32 cellular contexts compared by ENCODE assay signal in the genomic region with DNA sequence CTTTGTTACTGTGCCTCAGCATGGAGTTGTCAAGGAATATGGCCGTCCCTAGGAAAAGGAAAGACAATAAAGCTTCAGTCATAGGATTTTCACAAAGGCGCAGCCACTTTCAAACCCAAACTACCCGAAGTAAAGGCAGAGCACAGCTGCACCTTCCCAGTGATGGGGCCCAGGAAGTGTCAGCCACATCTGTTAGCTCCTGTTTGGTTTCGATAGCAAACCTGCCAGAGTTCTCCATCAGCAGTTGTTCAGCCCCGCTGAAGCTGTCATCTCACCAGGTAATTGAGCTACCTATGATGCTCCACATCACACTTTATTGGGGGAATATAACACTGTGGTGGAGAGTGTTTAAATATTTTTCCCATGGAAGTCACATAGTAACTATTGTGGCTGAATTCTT.
"Had no signal": no experiment of that assay in that cellular context is flagged by ENCODE, and none has a peak within 500 bp of the region (broad histone marks: within the 10 kb centered on the region; RNA-seq: fewer than 3 reads in every experiment).

No MANE protein-coding gene starts in this region.

- H3K27ac Mint-ChIP-seq: activated CD4-positive, alpha-beta memory T cell treated with anti-CD3 and anti-CD28 coated beads for 36 hours; activated CD4-positive, alpha-beta T cell treated with anti-CD3 and anti-CD28 coated beads for 36 hours; activated CD4-positive, alpha-beta T cell treated with anti-CD3 and anti-CD28 coated beads, Interleukin-2, amount 10 ng/mL, durations not matched to agents 24 days and 14 days; activated CD8-positive, alpha-beta memory T cell treated with anti-CD3 and anti-CD28 coated beads, Interleukin-2, amount 10 ng/mL, durations not matched to agents 7 days and 5 days; activated CD8-positive, alpha-beta T cell treated with anti-CD3 and anti-CD28 coated beads, Interleukin-2, amount 10 ng/mL, durations not matched to agents 7 days and 5 days; activated naive CD4-positive, alpha-beta T cell treated with anti-CD3 and anti-CD28 coated beads for 36 hours; activated naive CD4-positive, alpha-beta T cell treated with anti-CD3 and anti-CD28 coated beads, Interleukin-2, amount 50 U/mL, for 24 hours; activated naive CD8-positive, alpha-beta T cell treated with anti-CD3 and anti-CD28 coated beads for 36 hours; activated naive CD8-positive, alpha-beta T cell treated with anti-CD3 and anti-CD28 coated beads, Interleukin-2, amount 50 U/mL, for 24 hours; activated T-helper 1 cell treated with anti-CD3 and anti-CD28 coated beads, Interleukin-12 subunit alpha, Interleukin-12 subunit beta, Interleukin-2, Interleukin-4 antibody, amounts not matched to agents 30 ng/mL and 10 ng/mL and 1 ng/mL, durations not matched to agents 14 hours and 24 hours and 36 hours; activated T-helper 2 cell treated with anti-CD3 and anti-CD28 coated beads, Interferon-gamma antibody, Interleukin-2, Interleukin-4, amounts not matched to agents 10 μg/mL and 5 μg/mL and 100 μg/mL, durations not matched to agents 14 hours and 24 hours and 36 hours; brain; endodermal cell had no signal

- H3K4me1 Mint-ChIP-seq: activated CD4-positive, alpha-beta T cell treated with anti-CD3 and anti-CD28 coated beads for 36 hours; activated CD4-positive, alpha-beta T cell treated with anti-CD3 and anti-CD28 coated beads, Interleukin-2, amount 10 ng/mL, durations not matched to agents 24 days and 14 days; activated CD8-positive, alpha-beta memory T cell treated with anti-CD3 and anti-CD28 coated beads, Interleukin-2, amount 10 ng/mL, durations not matched to agents 7 days and 5 days; activated naive CD4-positive, alpha-beta T cell treated with anti-CD3 and anti-CD28 coated beads, Interleukin-2, amount 50 U/mL, for 24 hours; activated naive CD8-positive, alpha-beta T cell treated with anti-CD3 and anti-CD28 coated beads for 36 hours; activated naive CD8-positive, alpha-beta T cell treated with anti-CD3 and anti-CD28 coated beads, Interleukin-2, amount 50 U/mL, for 24 hours; endodermal cell had no signal

- H3K27me3 ChIP-seq: ascending aorta, breast epithelium, cardiac muscle cell, colonic mucosa, foreskin keratinocyte, gastrocnemius medialis, heart left ventricle had no signal

- H3K36me3 ChIP-seq: ascending aorta, breast epithelium, cardiac muscle cell, colonic mucosa, gastrocnemius medialis, heart left ventricle had no signal

- DNase-seq: activated CD4-positive, alpha-beta memory T cell treated with anti-CD3 and anti-CD28 coated beads for 36 hours; activated CD4-positive, alpha-beta T cell treated with anti-CD3 and anti-CD28 coated beads for 36 hours; activated CD4-positive, alpha-beta T cell treated with anti-CD3 and anti-CD28 coated beads, Interleukin-2, amount 10 ng/mL, durations not matched to agents 24 days and 14 days; activated CD4-positive, CD25-positive, alpha-beta regulatory T cell; activated CD4-positive, CD25-positive, alpha-beta regulatory T cell treated with anti-CD3 and anti-CD28 coated beads, Interleukin-2, amount 50 U/mL, for 72 hours; activated CD8-positive, alpha-beta memory T cell treated with anti-CD3 and anti-CD28 coated beads, Interleukin-2, amount 10 ng/mL, durations not matched to agents 7 days and 5 days; activated CD8-positive, alpha-beta memory T cell treated with anti-CD3 and anti-CD28 coated beads, Interleukin-2, amount 50 U/mL, for 4 hours; activated CD8-positive, alpha-beta T cell treated with anti-CD3 and anti-CD28 coated beads, Interleukin-2, amount 10 ng/mL, durations not matched to agents 7 days and 5 days; activated effector memory CD4-positive, alpha-beta T cell treated with anti-CD3 and anti-CD28 coated beads, Interleukin-2, amount 50 U/mL, for 16 hours; activated naive CD4-positive, alpha-beta T cell treated with anti-CD3 and anti-CD28 coated beads for 36 hours; activated naive CD8-positive, alpha-beta T cell treated with anti-CD3 and anti-CD28 coated beads for 36 hours; activated naive CD8-positive, alpha-beta T cell treated with anti-CD3 and anti-CD28 coated beads, Interleukin-2, amount 50 U/mL, for 24 hours; activated T-cell treated with anti-CD3 and anti-CD28 coated beads, Interleukin-2, amount 50 U/mL, for 1 hour; activated T-cell treated with anti-CD3 and anti-CD28 coated beads, Interleukin-2, amount 50 U/mL, for 48 hours; central memory CD4-positive, alpha-beta T cell; cerebellar nuclear complex; colonic mucosa; effector CD8-positive, alpha-beta T cell; endodermal cell; foreskin keratinocyte; gastrocnemius medialis; glutamatergic neuron; heart left ventricle; T-helper 2 cell had no signal

- H3K4me1 ChIP-seq: ascending aorta, breast epithelium, colonic mucosa, foreskin keratinocyte, gastrocnemius medialis, heart left ventricle had no signal

- H3K36me3 Mint-ChIP-seq: activated CD4-positive, alpha-beta memory T cell treated with anti-CD3 and anti-CD28 coated beads for 36 hours; activated CD8-positive, alpha-beta memory T cell treated with anti-CD3 and anti-CD28 coated beads, Interleukin-2, amount 10 ng/mL, durations not matched to agents 7 days and 5 days; activated naive CD4-positive, alpha-beta T cell treated with anti-CD3 and anti-CD28 coated beads, Interleukin-2, amount 50 U/mL, for 24 hours; activated naive CD8-positive, alpha-beta T cell treated with anti-CD3 and anti-CD28 coated beads for 36 hours; brain had no signal

- H3K4me3 Mint-ChIP-seq: activated CD4-positive, alpha-beta memory T cell treated with anti-CD3 and anti-CD28 coated beads for 36 hours; activated CD4-positive, alpha-beta T cell treated with anti-CD3 and anti-CD28 coated beads for 36 hours; activated CD4-positive, alpha-beta T cell treated with anti-CD3 and anti-CD28 coated beads, Interleukin-2, amount 10 ng/mL, durations not matched to agents 24 days and 14 days; activated CD8-positive, alpha-beta memory T cell treated with anti-CD3 and anti-CD28 coated beads, Interleukin-2, amount 10 ng/mL, durations not matched to agents 7 days and 5 days; activated CD8-positive, alpha-beta T cell treated with anti-CD3 and anti-CD28 coated beads, Interleukin-2, amount 10 ng/mL, durations not matched to agents 7 days and 5 days; activated naive CD4-positive, alpha-beta T cell treated with anti-CD3 and anti-CD28 coated beads for 36 hours; activated naive CD4-positive, alpha-beta T cell treated with anti-CD3 and anti-CD28 coated beads, Interleukin-2, amount 50 U/mL, for 24 hours; activated naive CD8-positive, alpha-beta T cell treated with anti-CD3 and anti-CD28 coated beads for 36 hours; activated naive CD8-positive, alpha-beta T cell treated with anti-CD3 and anti-CD28 coated beads, Interleukin-2, amount 50 U/mL, for 24 hours; activated T-helper 1 cell treated with anti-CD3 and anti-CD28 coated beads, Interleukin-12 subunit alpha, Interleukin-12 subunit beta, Interleukin-2, Interleukin-4 antibody, amounts not matched to agents 30 ng/mL and 10 ng/mL and 1 ng/mL, durations not matched to agents 14 hours and 24 hours and 36 hours; brain; endodermal cell had no signal

- H3K27me3 Mint-ChIP-seq: activated CD4-positive, alpha-beta memory T cell treated with anti-CD3 and anti-CD28 coated beads for 36 hours; activated CD4-positive, alpha-beta T cell treated with anti-CD3 and anti-CD28 coated beads, Interleukin-2, amount 10 ng/mL, durations not matched to agents 24 days and 14 days; activated CD8-positive, alpha-beta memory T cell treated with anti-CD3 and anti-CD28 coated beads, Interleukin-2, amount 10 ng/mL, durations not matched to agents 7 days and 5 days; activated naive CD4-positive, alpha-beta T cell treated with anti-CD3 and anti-CD28 coated beads, Interleukin-2, amount 50 U/mL, for 24 hours; activated naive CD8-positive, alpha-beta T cell treated with anti-CD3 and anti-CD28 coated beads, Interleukin-2, amount 50 U/mL, for 24 hours had no signal

- H3K9me3 Mint-ChIP-seq: activated CD4-positive, alpha-beta memory T cell treated with anti-CD3 and anti-CD28 coated beads for 36 hours; activated CD4-positive, alpha-beta T cell treated with anti-CD3 and anti-CD28 coated beads, Interleukin-2, amount 10 ng/mL, durations not matched to agents 24 days and 14 days; activated naive CD4-positive, alpha-beta T cell treated with anti-CD3 and anti-CD28 coated beads for 36 hours; activated naive CD4-positive, alpha-beta T cell treated with anti-CD3 and anti-CD28 coated beads, Interleukin-2, amount 50 U/mL, for 24 hours; activated naive CD8-positive, alpha-beta T cell treated with anti-CD3 and anti-CD28 coated beads for 36 hours; activated naive CD8-positive, alpha-beta T cell treated with anti-CD3 and anti-CD28 coated beads, Interleukin-2, amount 50 U/mL, for 24 hours; activated T-helper 1 cell treated with anti-CD3 and anti-CD28 coated beads, Interleukin-12 subunit alpha, Interleukin-12 subunit beta, Interleukin-2, Interleukin-4 antibody, amounts not matched to agents 30 ng/mL and 10 ng/mL and 1 ng/mL, durations not matched to agents 14 hours and 24 hours and 36 hours; activated T-helper 2 cell treated with anti-CD3 and anti-CD28 coated beads, Interferon-gamma antibody, Interleukin-2, Interleukin-4, amounts not matched to agents 10 μg/mL and 5 μg/mL and 100 μg/mL, durations not matched to agents 14 hours and 24 hours and 36 hours; brain; endodermal cell had no signal

- H3K4me3 ChIP-seq: ascending aorta, breast epithelium, cardiac muscle cell, colonic mucosa, gastrocnemius medialis, heart left ventricle had no signal

- ATAC-seq: activated CD4-positive, alpha-beta T cell treated with anti-CD3 and anti-CD28 coated beads for 36 hours; activated CD8-positive, alpha-beta memory T cell treated with anti-CD3 and anti-CD28 coated beads, Interleukin-2, amount 10 ng/mL, durations not matched to agents 7 days and 5 days; activated CD8-positive, alpha-beta T cell treated with anti-CD3 and anti-CD28 coated beads, Interleukin-2, amount 10 ng/mL, durations not matched to agents 7 days and 5 days; activated naive CD8-positive, alpha-beta T cell treated with anti-CD3 and anti-CD28 coated beads, Interleukin-2, amount 50 U/mL, for 24 hours; esophagus mucosa; foreskin keratinocyte; gastrocnemius medialis; heart left ventricle had no signal

- H3K27ac ChIP-seq: ascending aorta, breast epithelium, cardiac muscle cell, colonic mucosa, foreskin keratinocyte, gastrocnemius medialis, heart left ventricle had no signal

- H3K9me3 ChIP-seq: ascending aorta, breast epithelium, colonic mucosa, gastrocnemius medialis, heart left ventricle had no signal
